Comparison of ENCODE assay signal across 9 cellular contexts in the genomic region with DNA sequence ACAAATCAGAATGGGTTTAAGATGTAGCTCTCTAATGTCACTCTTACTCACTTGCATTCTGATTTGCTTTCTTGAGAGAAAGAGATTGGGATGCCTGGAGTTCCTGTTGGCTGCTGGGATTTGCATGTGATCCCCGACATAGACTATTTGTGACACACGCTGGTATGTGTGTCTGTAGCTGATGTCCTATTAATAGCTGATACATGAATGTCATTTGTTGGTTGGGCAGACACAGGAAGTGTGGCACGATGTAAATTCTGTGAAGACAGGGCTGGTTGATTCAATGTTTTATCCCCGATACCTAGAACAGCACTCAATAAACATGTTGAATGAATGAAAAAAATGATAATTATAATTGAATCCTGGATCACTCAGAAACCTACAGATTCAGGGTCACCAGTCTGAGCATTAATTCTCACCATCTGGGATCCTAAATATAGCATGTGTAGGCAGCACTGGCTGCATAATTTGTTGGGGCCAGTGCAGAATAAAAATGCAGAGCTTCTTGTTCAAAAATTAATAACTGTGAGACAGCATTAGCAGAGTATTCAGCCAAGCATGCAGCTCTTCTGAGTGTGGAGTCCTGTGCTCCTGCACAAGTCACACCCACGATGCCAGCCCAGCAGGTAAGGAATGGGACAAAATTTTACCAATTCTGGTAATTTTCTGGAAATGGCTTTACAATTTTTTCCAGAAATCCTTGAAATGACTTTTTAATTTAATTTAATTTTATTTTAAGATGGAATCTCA. TPM values are rescaled to one million over a fixed set of nuclear protein-coding genes. Genes with fewer than 3 reads are reported as not detected.
DNase-seq lines count a peak whose midpoint lies in the region; ATAC-seq and TF ChIP-seq lines count a peak whose summit lies in the region.
"Had no signal": no experiment of that assay in that cellular context is flagged by ENCODE, and none has a peak within 500 bp of the region (broad histone marks: within the 10 kb centered on the region; RNA-seq: fewer than 3 reads in every experiment).

No MANE protein-coding gene starts in this region.

- CTCF ChIA-PET in activated CD4-positive, alpha-beta T cell treated with anti-CD3 and anti-CD28 coated beads, Interleukin-2, amount 10 ng/mL, durations not matched to agents 7 days and 5 days (lab: Charles Lee) = interaction anchor here (0.6 to 1.3 kb wide), 4 partner anchors 8 to 565 kb away, joined by 3 to 4 read pairs (median 3); no protein-coding TSS in a partner anchor

- peaks cover 7% of the 10 kb centered on the region for H3K36me3 Mint-ChIP-seq in activated CD4-positive, alpha-beta T cell treated with anti-CD3 and anti-CD28 coated beads, Interleukin-2, amount 10 ng/mL, durations not matched to agents 7 days and 5 days (ENCODE audit: low read depth)

- H3K4me3 ChIP-seq in GM12864 (ENCODE audit: low read depth, low read length) (no peak overlapping the region), H7 (ENCODE audit: insufficient read depth, low read depth, low read length) (no peak overlapping the region)

- no peak for TF ChIP-seq CTCF in GM12864 (IDR thresholded peaks at IDR 0.05; ENCODE audit: low read depth, low read length, missing control alignments)

- ATAC-seq in GM21360 (IDR thresholded peaks at IDR 0.05; ENCODE audit: unreplicated experiment) (peak; percentile 76), HG03280 (IDR thresholded peaks at IDR 0.05; ENCODE audit: unreplicated experiment) (peak; percentile 60), left cardiac atrium (peak; percentile 54 to 92)

- H3K4me1 Mint-ChIP-seq in activated CD4-positive, alpha-beta T cell treated with anti-CD3 and anti-CD28 coated beads, Interleukin-2, amount 10 ng/mL, durations not matched to agents 7 days and 5 days = peaks cover 29% of the 10 kb centered on the region

- no peak overlapping the region for H3K4me3 Mint-ChIP-seq in activated CD4-positive, alpha-beta T cell treated with anti-CD3 and anti-CD28 coated beads, Interleukin-2, amount 10 ng/mL, durations not matched to agents 7 days and 5 days

- intact Hi-C loops in left cardiac atrium (cut with DNase I) = no loop called here

- H3K27me3 ChIP-seq in H7 (ENCODE audit: control insufficient read depth, insufficient read depth, low read length) = no peaks in the 10 kb centered on the region

- peaks cover 2% of the 10 kb centered on the region for H3K27me3 Mint-ChIP-seq in activated CD4-positive, alpha-beta T cell treated with anti-CD3 and anti-CD28 coated beads, Interleukin-2, amount 10 ng/mL, durations not matched to agents 7 days and 5 days

- no peaks in the 10 kb centered on the region for H3K36me3 ChIP-seq in H7 (replicated peaks; ENCODE audit: control insufficient read depth, insufficient read depth, low read length)

- H3K9me3 Mint-ChIP-seq in activated CD4-positive, alpha-beta T cell treated with anti-CD3 and anti-CD28 coated beads, Interleukin-2, amount 10 ng/mL, durations not matched to agents 7 days and 5 days = no peaks in the 10 kb centered on the region

- POLR2A ChIA-PET in activated CD4-positive, alpha-beta T cell treated with anti-CD3 and anti-CD28 coated beads, Interleukin-2, amount 10 ng/mL, durations not matched to agents 7 days and 5 days (lab: Charles Lee) = no interaction called here

- H3K27ac Mint-ChIP-seq in activated CD4-positive, alpha-beta T cell treated with anti-CD3 and anti-CD28 coated beads, Interleukin-2, amount 10 ng/mL, durations not matched to agents 7 days and 5 days = no peak overlapping the region

- peak; percentile 21 for DNase-seq in GM12864 (ENCODE audit: low read depth)
- no peak for DNase-seq in left cardiac atrium
- DNase-seq in COR-L47 (lab: John Stamatoyannopoulos, UW) = no peak
- no peak for DNase-seq in H7
- DNase-seq in stimulated activated CD4-positive, alpha-beta T cell treated with anti-CD3 and anti-CD28 coated beads, Interleukin-2, amount 100 ng/mL, for 24 hours = no peak
- no peak for DNase-seq in activated CD4-positive, alpha-beta T cell treated with anti-CD3 and anti-CD28 coated beads, Interleukin-2, amount 10 ng/mL, durations not matched to agents 7 days and 5 days
- DNase-seq: stimulated activated CD4-positive, alpha-beta T cell treated with anti-CD3 and anti-CD28 coated beads, Interleukin-4, amount 100 ng/mL, for 4 hours had no signal

RNA-seq across cellular contexts. Expression of a gene that starts 35.5 kb away (rescaled TPM):
- 10 to 100 TPM; 12.0 to 18.4 TPM for total RNA-seq in left cardiac atrium
- total RNA-seq in H7 (2014; rRNA removed; shearing (Covaris generic)) = 86.0 and 138 TPM in 2 replicates
- 10 to 100 TPM; 28.0 to 31.6 TPM for total RNA-seq in activated CD4-positive, alpha-beta T cell treated with anti-CD3 and anti-CD28 coated beads, Interleukin-2, amount 10 ng/mL, durations not matched to agents 7 days and 5 days
